Comparison of ENCODE assay signal across 1 cellular context in the genomic region with DNA sequence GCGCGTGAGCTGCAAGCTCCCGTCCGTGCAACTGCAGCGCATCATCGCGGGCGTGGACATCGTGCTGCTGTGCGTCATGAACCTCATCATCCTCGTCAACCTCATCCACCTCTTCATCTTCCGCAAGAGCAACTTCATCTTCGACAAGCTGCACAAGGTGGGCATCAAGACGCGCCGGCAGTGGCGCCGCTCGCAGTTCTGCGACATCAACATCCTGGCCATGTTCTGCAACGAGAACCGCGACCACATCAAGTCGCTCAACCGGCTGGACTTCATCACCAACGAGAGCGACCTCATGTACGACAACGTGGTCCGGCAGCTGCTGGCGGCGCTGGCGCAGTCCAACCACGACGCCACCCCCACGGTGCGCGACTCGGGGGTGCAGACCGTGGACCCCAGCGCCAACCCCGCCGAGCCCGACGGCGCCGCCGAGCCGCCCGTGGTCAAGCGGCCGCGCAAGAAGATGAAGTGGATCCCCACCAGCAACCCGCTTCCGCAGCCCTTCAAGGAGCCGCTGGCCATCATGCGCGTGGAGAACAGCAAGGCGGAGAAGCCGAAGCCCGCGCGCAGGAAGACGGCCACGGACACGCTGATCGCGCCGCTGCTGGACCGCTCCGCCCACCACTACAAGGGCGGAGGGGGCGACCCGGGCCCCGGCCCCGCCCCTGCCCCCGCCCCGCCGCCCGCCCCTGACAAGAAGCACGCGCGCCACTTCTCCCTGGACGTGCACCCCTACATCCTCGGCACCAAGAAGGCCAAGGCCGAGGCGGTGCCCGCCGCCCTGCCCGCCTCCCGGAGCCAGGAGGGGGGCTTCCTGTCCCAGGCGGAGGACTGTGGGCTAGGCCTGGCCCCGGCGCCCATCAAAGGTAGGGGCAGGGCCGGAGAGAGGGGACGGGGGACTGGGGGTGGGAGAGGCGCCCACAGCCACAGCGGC.
TF ChIP-seq lines count a peak whose summit lies in the region.

No MANE protein-coding gene starts in this region.

TF ChIP-seq in H1, 55 proteins besides CTCF, POLR2A, EP300 and RAD21:
- no peak for TF ChIP-seq USF2 (IDR thresholded peaks at IDR 0.05; ENCODE audit: low read length)
- no peak for TF ChIP-seq CREB1 (IDR thresholded peaks at IDR 0.05)
- no peak for TF ChIP-seq ATF3 (IDR thresholded peaks at IDR 0.05; ENCODE audit: insufficient read depth, low read depth, low read length)
- no peak for TF ChIP-seq SIN3A (conservative IDR thresholded peaks at IDR 0.05 in 1 of 2, IDR thresholded peaks at IDR 0.05 in 1 of 2; ENCODE audit: low read depth in 1 of 2, low read length in 2 of 2)
- no peak for TF ChIP-seq GTF2F1 (IDR thresholded peaks at IDR 0.05; ENCODE audit: borderline replicate concordance, low read depth, low read length)
- no peak for TF ChIP-seq HDAC2 (IDR thresholded peaks at IDR 0.05; ENCODE audit: borderline replicate concordance in 1 of 2, low read depth in 2 of 2, low read length in 2 of 2)
- TF ChIP-seq TBP (IDR thresholded peaks at IDR 0.05; ENCODE audit: low read depth, low read length): no peak
- TF ChIP-seq CHD7 (IDR thresholded peaks at IDR 0.05; ENCODE audit: insufficient replicate concordance, low read length): no peak
- no peak for TF ChIP-seq SP1 (IDR thresholded peaks at IDR 0.05; ENCODE audit: low read depth, low read length)
- no peak for TF ChIP-seq SIX5 (IDR thresholded peaks at IDR 0.05; ENCODE audit: low read depth, low read length)
- no peak for TF ChIP-seq RBBP5 (IDR thresholded peaks at IDR 0.05; ENCODE audit: borderline replicate concordance, low read depth, low read length)
- no peak for TF ChIP-seq JUN (IDR thresholded peaks at IDR 0.05; ENCODE audit: low read depth, low read length)
- TF ChIP-seq SIRT6 (IDR thresholded peaks at IDR 0.05; ENCODE audit: low read length): no peak
- no peak for TF ChIP-seq EZH2 (IDR thresholded peaks at IDR 0.05; ENCODE audit: low read depth, low read length, severe bottlenecking)
- no peak for TF ChIP-seq ZNF274 (IDR thresholded peaks at IDR 0.05; ENCODE audit: borderline replicate concordance, extremely low read depth, low read length)
